16 cellular contexts compared by ENCODE assay signal in genomic region chr4:94508256-94508655, GRCh38. TPM values are rescaled to one million over a fixed set of nuclear protein-coding genes. Genes with fewer than 3 reads are reported as not detected.
DNase-seq lines count a peak whose midpoint lies in the region; TF ChIP-seq lines count a peak whose summit lies in the region.
"Had no signal": no experiment of that assay in that cellular context is flagged by ENCODE, and none has a peak within 500 bp of the region (broad histone marks: within the 10 kb centered on the region; RNA-seq: fewer than 3 reads in every experiment).

No MANE protein-coding gene starts in this region.

- H3K4me3 ChIP-seq in breast epithelium: no peak overlapping the region
- no peak overlapping the region for H3K4me3 ChIP-seq in fibroblast of pulmonary artery (replicated peaks; ENCODE audit: low read depth, low read length)
- no peak overlapping the region for H3K4me3 ChIP-seq in muscle layer of duodenum (ENCODE audit: low read depth in 1 of 2, low read length in 2 of 2)
- H3K4me3 ChIP-seq: adrenal gland, vagina had no signal

- BruUV-seq in MCF 10A (replicated peaks; lab: Mats Ljungman, UMichigan): no TSS peak

- H3K27ac Mint-ChIP-seq in MCF 10A (ENCODE audit: low read depth, unreplicated experiment) (peak overlapping the region; percentile 74), type B pancreatic cell (peak overlapping the region; percentile 44)
- H3K27ac Mint-ChIP-seq: CD4-positive, alpha-beta T cell; dendritic cell treated with granulocyte-macrophage colony-stimulating factor and Interleukin-4, amounts not matched to agents 40 ng/mL and 50 ng/mL, for 4 days; T-helper 1 cell treated with Interleukin-12 subunit alpha and Interleukin-12 subunit beta and Interleukin-4 antibody, amounts not matched to agents 30 μg/mL and 1 μg/mL, for 36 hours had no signal

- intact Hi-C loops in MCF 10A (cut with micrococcal nuclease): loop anchor here (10.0 kb wide), 1 partner anchor 87 kb away; no protein-coding TSS in a partner anchor
- intact Hi-C loops in breast epithelium (cut with DNase I; ENCODE audit: low total_unique reads): no loop called here

- H3K9me3 ChIP-seq in breast epithelium (no peaks in the 10 kb centered on the region), muscle layer of duodenum (ENCODE audit: control insufficient read depth in 1 of 2, low read length in 2 of 2) (no peaks in the 10 kb centered on the region)
- H3K9me3 ChIP-seq: adrenal gland, vagina had no signal

- H3K27me3 Mint-ChIP-seq in MCF 10A (ENCODE audit: insufficient read depth, unreplicated experiment): no peaks in the 10 kb centered on the region
- no peaks in the 10 kb centered on the region for H3K27me3 Mint-ChIP-seq in type B pancreatic cell
- H3K27me3 Mint-ChIP-seq: CD4-positive, alpha-beta T cell; dendritic cell treated with granulocyte-macrophage colony-stimulating factor and Interleukin-4, amounts not matched to agents 40 ng/mL and 50 ng/mL, for 4 days had no signal

- CTCF ChIA-PET in MCF 10A (lab: Yijun Ruan, JAX): interaction anchor here (0.7 to 2.0 kb wide), 2 partner anchors 11 to 101 kb away, joined by 3 to 9 read pairs; no protein-coding TSS in a partner anchor

- H3K4me1 ChIP-seq in breast epithelium: peaks cover 4 to 6% of the 10 kb centered on the region in 2 donors
- peaks cover 15 to 38% of the 10 kb centered on the region in 2 donors for H3K4me1 ChIP-seq in muscle layer of duodenum (ENCODE audit: control insufficient read depth in 1 of 2, insufficient read depth in 2 of 2, low read length in 2 of 2)

- TF ChIP-seq CTCF in MCF 10A (IDR thresholded peaks at IDR 0.05; ENCODE audit: unreplicated experiment) (no peak), breast epithelium (IDR thresholded peaks at IDR 0.05) (no peak), fibroblast of pulmonary artery (IDR thresholded peaks at IDR 0.05; ENCODE audit: low read length, missing control alignments) (no peak), type B pancreatic cell (conservative IDR thresholded peaks at IDR 0.05) (no peak)

- no peaks in the 10 kb centered on the region for H3K27me3 ChIP-seq in breast epithelium
- no peaks in the 10 kb centered on the region for H3K27me3 ChIP-seq in muscle layer of duodenum (ENCODE audit: low read depth, low read length)
- H3K27me3 ChIP-seq: adrenal gland, vagina had no signal

- H3K27ac ChIP-seq in breast epithelium (peak overlapping the region in 1 of 2 donors; percentile 38), muscle layer of duodenum (ENCODE audit: low read length) (peak overlapping the region; percentile 72)
- H3K27ac ChIP-seq: vagina had no signal

- TF ChIP-seq POLR2A in breast epithelium (IDR thresholded peaks at IDR 0.05): no peak

- H3K36me3 Mint-ChIP-seq in MCF 10A (ENCODE audit: insufficient read depth, unreplicated experiment) (peaks cover 37% of the 10 kb centered on the region), type B pancreatic cell (peaks cover 7% of the 10 kb centered on the region)

- POLR2A ChIA-PET in MCF 10A (lab: Yijun Ruan, JAX): interaction anchor here (0.5 to 4.1 kb wide), 14 partner anchors 9 to 144 kb away, joined by 3 to 33 read pairs (median 4); partner anchors contain the start of gene PDLIM5

- H3K4me3 Mint-ChIP-seq in MCF 10A (ENCODE audit: unreplicated experiment) (no peak overlapping the region), type B pancreatic cell (no peak overlapping the region)
- H3K4me3 Mint-ChIP-seq: CD4-positive, alpha-beta T cell; dendritic cell treated with granulocyte-macrophage colony-stimulating factor and Interleukin-4, amounts not matched to agents 40 ng/mL and 50 ng/mL, for 4 days; T-helper 1 cell treated with Interleukin-12 subunit alpha and Interleukin-12 subunit beta and Interleukin-4 antibody, amounts not matched to agents 30 μg/mL and 1 μg/mL, for 36 hours had no signal

- H3K36me3 ChIP-seq in breast epithelium (no peaks in the 10 kb centered on the region), muscle layer of duodenum (ENCODE audit: control insufficient read depth in 1 of 2, insufficient read depth in 2 of 2, low read length in 2 of 2) (no peaks in the 10 kb centered on the region)
- H3K36me3 ChIP-seq: adrenal gland, vagina had no signal

- DNase-seq in MCF 10A (ENCODE audit: unreplicated experiment) (no peak), breast epithelium (ENCODE audit: low spot score in 2 of 2) (no peak), fibroblast of pulmonary artery (ENCODE audit: low read depth) (peak; percentile 72), type B pancreatic cell (ENCODE audit: extremely low spot score, unreplicated experiment) (no peak), OCI-M1 (lab: John Stamatoyannopoulos, UW) (no peak), DMS53 (lab: John Stamatoyannopoulos, UW) (no peak), NCI-H524 treated with DMSO at 0.1 percent for 48 hours (lab: John Stamatoyannopoulos, UW) (no peak)
- DNase-seq: CD4-positive, alpha-beta T cell; islet precursor cell; NCI-H2029 treated with DMSO at 0.1 percent for 48 hours; RPMI8226 had no signal

- H3K4me1 Mint-ChIP-seq in MCF 10A (ENCODE audit: insufficient read depth, unreplicated experiment) (peaks cover 34% of the 10 kb centered on the region), type B pancreatic cell (ENCODE audit: unreplicated experiment) (peaks cover 9% of the 10 kb centered on the region)

- H3K9me3 Mint-ChIP-seq in MCF 10A (ENCODE audit: unreplicated experiment) (peaks cover 7% of the 10 kb centered on the region), type B pancreatic cell (peaks cover 6% of the 10 kb centered on the region)
- H3K9me3 Mint-ChIP-seq: CD4-positive, alpha-beta T cell; dendritic cell treated with granulocyte-macrophage colony-stimulating factor and Interleukin-4, amounts not matched to agents 40 ng/mL and 50 ng/mL, for 4 days; T-helper 1 cell treated with Interleukin-12 subunit alpha and Interleukin-12 subunit beta and Interleukin-4 antibody, amounts not matched to agents 30 μg/mL and 1 μg/mL, for 36 hours had no signal

RNA-seq across cellular contexts. Expression of gene PDLIM5, which starts 56.5 kb away (rescaled TPM):
- total RNA-seq in MCF 10A (2022): 151 and 158 TPM in 2 replicates
- total RNA-seq in breast epithelium: 100 to 1,000 TPM; 120 to 263 (median 158) TPM
- 76.7 and 118 TPM in 2 replicates for total RNA-seq in type B pancreatic cell (ENCODE audit: low replicate concordance)
